In the genomic region with DNA sequence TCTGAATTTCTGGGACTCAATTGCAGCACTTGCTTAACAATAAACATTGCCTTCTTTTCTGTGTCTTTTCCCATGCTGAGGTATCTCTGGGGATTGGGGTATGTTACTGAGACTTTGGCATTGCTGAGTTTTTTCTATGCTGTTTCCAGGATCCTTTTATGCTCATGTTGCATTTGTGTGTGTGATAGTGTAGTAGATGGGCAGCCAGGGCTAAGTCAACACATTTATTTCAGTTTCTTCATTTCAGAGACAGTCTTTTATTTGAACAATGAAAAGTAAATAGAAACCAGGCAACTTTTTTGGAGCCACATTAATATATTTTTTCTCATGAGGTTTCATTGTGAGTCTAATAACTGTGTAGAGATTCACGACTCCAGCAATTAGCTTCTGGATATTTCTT, we compare ENCODE assay signal across 28 cellular contexts.
A peak's percentile ranks its signal among the peaks of the same experiment; 100 is the strongest.
DNase-seq lines count a peak whose midpoint lies in the region; ATAC-seq, FAIRE-seq and TF ChIP-seq lines count a peak whose summit lies in the region.
"Had no signal": no experiment of that assay in that cellular context is flagged by ENCODE, and none has a peak within 500 bp of the region (broad histone marks: within the 10 kb centered on the region; RNA-seq: fewer than 3 reads in every experiment).

No MANE protein-coding gene starts in this region.

- H3K27me3 Mint-ChIP-seq in MCF 10A (ENCODE audit: insufficient read depth, unreplicated experiment): no peaks in the 10 kb centered on the region
- H3K27me3 Mint-ChIP-seq: CD4-positive, CD25-positive, alpha-beta regulatory T cell had no signal

- no peaks in the 10 kb centered on the region for H3K4me1 ChIP-seq in breast epithelium
- peaks cover 13% of the 10 kb centered on the region for H3K4me1 ChIP-seq in endocrine pancreas (ENCODE audit: control insufficient read depth, insufficient read depth, low read length)
- no peaks in the 10 kb centered on the region for H3K4me1 ChIP-seq in pancreas
- H3K4me1 ChIP-seq: BE2C, BLaER1 had no signal

- H3K4me1 Mint-ChIP-seq in MCF 10A (ENCODE audit: insufficient read depth, unreplicated experiment): peaks cover 22% of the 10 kb centered on the region
- H3K4me1 Mint-ChIP-seq: CD14-positive monocyte; CD4-positive, alpha-beta memory T cell; CD4-positive, CD25-positive, alpha-beta regulatory T cell; CD8-positive, alpha-beta memory T cell had no signal

- H3K9me3 ChIP-seq in breast epithelium (no peaks in the 10 kb centered on the region), endocrine pancreas (ENCODE audit: control insufficient read depth, low read length) (no peaks in the 10 kb centered on the region), pancreas (no peaks in the 10 kb centered on the region)
- H3K9me3 ChIP-seq: BLaER1 had no signal

- H3K27ac Mint-ChIP-seq in MCF 10A (ENCODE audit: low read depth, unreplicated experiment): peak overlapping the region; percentile 44
- H3K27ac Mint-ChIP-seq: CD14-positive monocyte; CD4-positive, alpha-beta memory T cell; CD4-positive, CD25-positive, alpha-beta regulatory T cell; CD8-positive, alpha-beta memory T cell had no signal

- TF ChIP-seq POLR2A in breast epithelium (IDR thresholded peaks at IDR 0.05): no peak

- H3K4me3 Mint-ChIP-seq in MCF 10A (ENCODE audit: unreplicated experiment): no peak overlapping the region
- H3K4me3 Mint-ChIP-seq: CD14-positive monocyte; CD4-positive, alpha-beta memory T cell; CD4-positive, CD25-positive, alpha-beta regulatory T cell; CD8-positive, alpha-beta memory T cell had no signal

- BruUV-seq in MCF 10A (replicated peaks; lab: Mats Ljungman, UMichigan): no TSS peak

- 15 to 24% methylated on average over 1 of the region's 1 CpG for WGBS in pancreas, 2 donors

- POLR2A ChIA-PET in MCF 10A (lab: Yijun Ruan, JAX): no interaction called here

- no peak for TF ChIP-seq CTCF in MCF 10A (IDR thresholded peaks at IDR 0.05; ENCODE audit: unreplicated experiment)
- TF ChIP-seq CTCF in breast epithelium (IDR thresholded peaks at IDR 0.05): no peak
- no peak for TF ChIP-seq CTCF in pancreas (IDR thresholded peaks at IDR 0.05)

- H3K4me3 ChIP-seq in breast epithelium: no peak overlapping the region
- H3K4me3 ChIP-seq in endocrine pancreas (ENCODE audit: control insufficient read depth, insufficient read depth, low read length): peak overlapping the region; percentile 34
- H3K4me3 ChIP-seq in pancreas: no peak overlapping the region
- H3K4me3 ChIP-seq: BLaER1, GM12878 had no signal

- CTCF ChIA-PET in MCF 10A (lab: Yijun Ruan, JAX): interaction anchor here (0.6 to 4.9 kb wide), 14 partner anchors 9 to 275 kb away, joined by 3 to 103 read pairs (median 8); no protein-coding TSS in a partner anchor

- no peak for FAIRE-seq in pancreas (lab: Jason Lieb, UNC)
- FAIRE-seq: A204.1, GM12878, GM12892, GM19239 had no signal

- H3K36me3 Mint-ChIP-seq in MCF 10A (ENCODE audit: insufficient read depth, unreplicated experiment): no peaks in the 10 kb centered on the region
- H3K36me3 Mint-ChIP-seq: CD14-positive monocyte; CD4-positive, alpha-beta memory T cell; CD4-positive, CD25-positive, alpha-beta regulatory T cell; CD8-positive, alpha-beta memory T cell had no signal

- ATAC-seq in pancreas (peak in 3 of 4 donors; percentile 63 to 66 (median 65)), GM18502 (IDR thresholded peaks at IDR 0.05; ENCODE audit: poor library complexity, unreplicated experiment) (no peak), HG02938 (IDR thresholded peaks at IDR 0.05; ENCODE audit: unreplicated experiment) (no peak)
- ATAC-seq: GM12878 had no signal

- H3K27me3 ChIP-seq in breast epithelium: peaks cover 0 to 4% of the 10 kb centered on the region in 2 donors
- no peaks in the 10 kb centered on the region for H3K27me3 ChIP-seq in endocrine pancreas (ENCODE audit: control insufficient read depth, insufficient read depth, low read length)
- no peaks in the 10 kb centered on the region for H3K27me3 ChIP-seq in pancreas
- H3K27me3 ChIP-seq: BE2C, BLaER1 had no signal

- H3K36me3 ChIP-seq in breast epithelium (no peaks in the 10 kb centered on the region), endocrine pancreas (ENCODE audit: control insufficient read depth, insufficient read depth, low read length) (no peaks in the 10 kb centered on the region), pancreas (no peaks in the 10 kb centered on the region)
- H3K36me3 ChIP-seq: BE2C, BLaER1 had no signal

- no peak overlapping the region for H3K27ac ChIP-seq in breast epithelium
- no peak overlapping the region for H3K27ac ChIP-seq in pancreas
- H3K27ac ChIP-seq: BLaER1 had no signal

- DNase-seq in MCF 10A (ENCODE audit: unreplicated experiment): no peak
- no peak for DNase-seq in breast epithelium (ENCODE audit: low spot score in 2 of 2)
- DNase-seq in pancreas: no peak
- no peak for DNase-seq in activated T-cell treated with anti-CD3 and anti-CD28 coated beads, Interleukin-2, amount 50 U/mL, for 48 hours
- DNase-seq: 8988T; ACHN; BE2C; C1 segment of cervical spinal cord; CD4-positive, alpha-beta memory T cell; CD4-positive, CD25-positive, alpha-beta regulatory T cell; CD8-positive, alpha-beta memory T cell; COR-L47; DMS 273 treated with DMSO at 0.1 percent for 48 hours; DMS153; DMS53; DMS79; DND-41; EL; GDM1 had no signal

- no peaks in the 10 kb centered on the region for H3K9me3 Mint-ChIP-seq in MCF 10A (ENCODE audit: unreplicated experiment)
- H3K9me3 Mint-ChIP-seq: CD4-positive, alpha-beta memory T cell had no signal

- no peak overlapping the region for H3K9ac ChIP-seq in endocrine pancreas (ENCODE audit: control insufficient read depth, insufficient read depth, low read length)
- H3K9ac ChIP-seq: BLaER1 had no signal

- intact Hi-C loops in MCF 10A (cut with micrococcal nuclease): loop anchor here (5.0 kb wide), 4 partner anchors 126 to 571 kb away; no protein-coding TSS in a partner anchor
- intact Hi-C loops in breast epithelium (cut with DNase I; ENCODE audit: low total_unique reads): no loop called here
- intact Hi-C loops in pancreas (cut with DNase I): loop anchor here in 1 of 3 donors (10.0 kb wide), 1 partner anchor 278 kb away; no protein-coding TSS in a partner anchor

Comparison
In these comparisons a context has a peak if more than half of its experiments do, and no peak if none do; other contexts are left out.
1. ATAC-seq: peak in pancreas (3 of 4); none in GM18502 (single experiment) and HG02938 (single experiment).